In genomic region chr16:89367538-89368059, GRCh38 we compare ENCODE assay signal across 20 cellular contexts.
A peak's percentile ranks its signal among the peaks of the same experiment; 100 is the strongest.
DNase-seq lines count a peak whose midpoint lies in the region; ATAC-seq and TF ChIP-seq lines count a peak whose summit lies in the region.
"Had no signal": no experiment of that assay in that cellular context is flagged by ENCODE, and none has a peak within 500 bp of the region (broad histone marks: within the 10 kb centered on the region; RNA-seq: fewer than 3 reads in every experiment).

No MANE protein-coding gene starts in this region.

- peaks cover 8% of the 10 kb centered on the region; the same call in 1 of the 2 replicates for H3K36me3 ChIP-seq in RWPE2 (ENCODE audit: low read depth)
- H3K36me3 ChIP-seq: suprapubic skin had no signal

- peaks cover 62 to 92% of the 10 kb centered on the region in 2 donors for H3K4me1 Mint-ChIP-seq in stimulated activated naive B cell treated with anti-CD40 and anti-IgM and Interleukin-4, amounts not matched to agents 10 μg/mL and 1 μg/mL and 100 μg/mL, for 72 hours

- no peak for TF ChIP-seq CTCF in RWPE2 (IDR thresholded peaks at IDR 0.05; ENCODE audit: poor library complexity, severe bottlenecking)

- DNase-seq in activated naive CD4-positive, alpha-beta T cell treated with anti-CD3 and anti-CD28 coated beads, Interleukin-2, amount 50 U/mL, for 72 hours (ENCODE audit: low spot score in 2 of 2): no peak
- DNase-seq in activated naive CD4-positive, alpha-beta T cell treated with Interleukin-2 at 50 U/mL for 16 hours: no peak
- DNase-seq in RWPE2 (ENCODE audit: low spot score) (no peak), left kidney (ENCODE audit: low read depth, low spot score) (peak; percentile 60), NCI-H1092 treated with DMSO at 0.1 percent for 48 hours (lab: John Stamatoyannopoulos, UW) (no peak)
- no peak for DNase-seq in stimulated activated naive B cell treated with anti-CD40 and anti-IgM and Interleukin-4, amounts not matched to agents 10 μg/mL and 1 μg/mL and 100 μg/mL, for 72 hours
- DNase-seq: activated CD4-positive, alpha-beta T cell treated with anti-CD3 and anti-CD28 coated beads for 4 hours; activated T-cell treated with anti-CD3 and anti-CD28 coated beads for 4 hours; amniotic stem cell; Caco-2; effector memory CD8-positive, alpha-beta T cell; hippocampal formation; NCI-H187 treated with DMSO at 0.1 percent for 48 hours; NCI-H526 treated with DMSO at 0.1 percent for 48 hours; stimulated activated CD4-positive, alpha-beta T cell treated with anti-CD3 and anti-CD28 coated beads, Interleukin-2, amount 100 ng/mL, for 48 hours had no signal

- H3K27ac ChIP-seq in RWPE2 (ENCODE audit: poor library complexity, severe bottlenecking): peak overlapping the region; percentile 94
- H3K27ac ChIP-seq: SK-N-MC, suprapubic skin had no signal

- no peaks in the 10 kb centered on the region for H3K9me3 ChIP-seq in RWPE2 (ENCODE audit: severe bottlenecking)
- H3K9me3 ChIP-seq: Caco-2, suprapubic skin had no signal

- peaks cover 52% of the 10 kb centered on the region for H3K4me1 ChIP-seq in RWPE2 (ENCODE audit: insufficient read depth, poor library complexity, severe bottlenecking)

- H3K27me3 ChIP-seq in RWPE2 (ENCODE audit: insufficient read depth, poor library complexity, severe bottlenecking): no peaks in the 10 kb centered on the region
- H3K27me3 ChIP-seq: suprapubic skin had no signal

- H3K4me3 ChIP-seq in RWPE2 (ENCODE audit: severe bottlenecking): no peak overlapping the region
- H3K4me3 ChIP-seq: SK-N-MC, suprapubic skin had no signal

- H3K27ac Mint-ChIP-seq in activated naive CD4-positive, alpha-beta T cell treated with anti-CD3 and anti-CD28 coated beads, Interleukin-2, amount 50 U/mL, for 72 hours: peak overlapping the region; percentile 66 to 68
- H3K27ac Mint-ChIP-seq in stimulated activated naive B cell treated with anti-CD40 and anti-IgM and Interleukin-4, amounts not matched to agents 10 μg/mL and 1 μg/mL and 100 μg/mL, for 72 hours: peak overlapping the region; percentile 81

- peak overlapping the region; percentile 28 to 60 for H3K4me3 Mint-ChIP-seq in stimulated activated naive B cell treated with anti-CD40 and anti-IgM and Interleukin-4, amounts not matched to agents 10 μg/mL and 1 μg/mL and 100 μg/mL, for 72 hours
- H3K4me3 Mint-ChIP-seq: central memory CD8-positive, alpha-beta T cell had no signal

- peaks cover 0 to 7% of the 10 kb centered on the region in 2 donors for H3K36me3 Mint-ChIP-seq in activated naive CD4-positive, alpha-beta T cell treated with anti-CD3 and anti-CD28 coated beads, Interleukin-2, amount 50 U/mL, for 72 hours
- peaks cover 18 to 60% of the 10 kb centered on the region in 2 donors for H3K36me3 Mint-ChIP-seq in stimulated activated naive B cell treated with anti-CD40 and anti-IgM and Interleukin-4, amounts not matched to agents 10 μg/mL and 1 μg/mL and 100 μg/mL, for 72 hours

- H3K9me3 Mint-ChIP-seq in activated naive CD4-positive, alpha-beta T cell treated with anti-CD3 and anti-CD28 coated beads, Interleukin-2, amount 50 U/mL, for 72 hours: no peaks in the 10 kb centered on the region
- no peaks in the 10 kb centered on the region for H3K9me3 Mint-ChIP-seq in stimulated activated naive B cell treated with anti-CD40 and anti-IgM and Interleukin-4, amounts not matched to agents 10 μg/mL and 1 μg/mL and 100 μg/mL, for 72 hours
- H3K9me3 Mint-ChIP-seq: central memory CD8-positive, alpha-beta T cell; effector memory CD8-positive, alpha-beta T cell had no signal

- no peaks in the 10 kb centered on the region for H3K27me3 Mint-ChIP-seq in stimulated activated naive B cell treated with anti-CD40 and anti-IgM and Interleukin-4, amounts not matched to agents 10 μg/mL and 1 μg/mL and 100 μg/mL, for 72 hours
- H3K27me3 Mint-ChIP-seq: central memory CD8-positive, alpha-beta T cell; effector memory CD8-positive, alpha-beta T cell had no signal

- no peak for ATAC-seq in activated naive CD4-positive, alpha-beta T cell treated with anti-CD3 and anti-CD28 coated beads, Interleukin-2, amount 50 U/mL, for 72 hours
- no peak for ATAC-seq in RWPE2 (ENCODE audit: low read depth)
- peak in 1 of 2 donors; percentile 23 for ATAC-seq in stimulated activated naive B cell treated with anti-CD40 and anti-IgM and Interleukin-4, amounts not matched to agents 10 μg/mL and 1 μg/mL and 100 μg/mL, for 72 hours (replicated peaks)
- ATAC-seq in HG02973 (IDR thresholded peaks at IDR 0.05; ENCODE audit: unreplicated experiment): no peak
- no peak for ATAC-seq in GM21515 (IDR thresholded peaks at IDR 0.05; ENCODE audit: unreplicated experiment)
- ATAC-seq: effector memory CD8-positive, alpha-beta T cell had no signal
